ENCODE assay signal across 17 cellular contexts in the genomic region with DNA sequence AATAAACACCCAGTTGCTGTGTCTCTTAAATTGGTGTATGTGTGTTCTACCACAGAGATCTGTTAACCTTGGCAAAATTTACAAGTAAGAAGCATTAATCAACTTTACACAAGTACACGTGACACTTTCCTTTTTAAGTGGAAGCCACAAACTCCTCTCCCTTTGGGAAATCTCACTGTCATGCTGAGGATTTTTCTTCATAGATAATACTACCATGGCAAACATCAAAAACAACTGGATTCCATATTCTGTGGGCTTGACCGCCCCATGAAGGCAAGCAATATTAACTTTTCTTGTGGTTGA.
DNase-seq lines count a peak whose midpoint lies in the region; ATAC-seq and TF ChIP-seq lines count a peak whose summit lies in the region.
"Had no signal": no experiment of that assay in that cellular context is flagged by ENCODE, and none has a peak within 500 bp of the region (broad histone marks: within the 10 kb centered on the region; RNA-seq: fewer than 3 reads in every experiment).

No MANE protein-coding gene starts in this region.

- intact Hi-C loops in ascending aorta (cut with DNase I) (no loop called here), stomach (cut with DNase I; ENCODE audit: low total_unique reads) (no loop called here)

- no peaks in the 10 kb centered on the region for H3K36me3 ChIP-seq in ascending aorta
- H3K36me3 ChIP-seq in mesenchymal stem cell (ENCODE audit: control insufficient read depth in 1 of 2, insufficient read depth in 2 of 2, low read depth in 1 of 2, low read length in 2 of 2) = no peaks in the 10 kb centered on the region
- H3K36me3 ChIP-seq in stomach = no peaks in the 10 kb centered on the region

- no peak overlapping the region for H2BK5ac ChIP-seq in mesenchymal stem cell (ENCODE audit: low read depth, low read length, poor library complexity, severe bottlenecking)

- H3K4me2 ChIP-seq in mesenchymal stem cell (ENCODE audit: low read length, poor library complexity, severe bottlenecking) = no peak overlapping the region
- H3K4me2 ChIP-seq: PC-9 had no signal

- H3K4me1 Mint-ChIP-seq in activated CD8-positive, alpha-beta T cell treated with anti-CD3 and anti-CD28 coated beads, Interleukin-2, amount 10 ng/mL, durations not matched to agents 7 days and 5 days (ENCODE audit: low read depth) = no peaks in the 10 kb centered on the region
- H3K4me1 Mint-ChIP-seq: activated naive CD8-positive, alpha-beta T cell treated with anti-CD3 and anti-CD28 coated beads, Interleukin-2, amount 10 ng/mL, durations not matched to agents 7 days and 5 days; T-cell had no signal

- DNase-seq in HEK293T (ENCODE audit: extremely low spot score) (no peak), ascending aorta (ENCODE audit: low spot score in 2 of 2) (no peak), mesenchymal stem cell (peak; percentile 54), stomach (no peak), SK-N-DZ (ENCODE audit: low spot score) (no peak)
- no peak for DNase-seq in stimulated activated CD4-positive, alpha-beta T cell treated with anti-CD3 and anti-CD28 coated beads, Interleukin-4, amount 100 ng/mL, for 24 hours
- DNase-seq in activated CD8-positive, alpha-beta T cell treated with anti-CD3 and anti-CD28 coated beads, Interleukin-2, amount 10 ng/mL, durations not matched to agents 7 days and 5 days = no peak
- DNase-seq: activated CD4-positive, alpha-beta T cell treated with anti-CD3 and anti-CD28 coated beads for 1 hour; activated naive CD8-positive, alpha-beta T cell treated with anti-CD3 and anti-CD28 coated beads, Interleukin-2, amount 10 ng/mL, durations not matched to agents 7 days and 5 days; mammary epithelial cell; PC-9; T-cell had no signal

- H4K8ac ChIP-seq in mesenchymal stem cell (ENCODE audit: low read length) = no peak overlapping the region

- WGBS in mesenchymal stem cell = 28% methylated on average over 1 of the region's 2 CpGs
- WGBS in stomach, 5 donors = 56 to 65% (median 58%) methylated on average over 2 of the region's 2 CpGs

- no peak for TF ChIP-seq POLR2A in stomach (IDR thresholded peaks at IDR 0.05)

- H2AK5ac ChIP-seq in mesenchymal stem cell (ENCODE audit: low read length, severe bottlenecking) = no peak overlapping the region

- H3K9me3 ChIP-seq in ascending aorta (no peaks in the 10 kb centered on the region), mesenchymal stem cell (ENCODE audit: control insufficient read depth, low read length) (no peaks in the 10 kb centered on the region), stomach (no peaks in the 10 kb centered on the region)

- no peak overlapping the region for H3K27ac Mint-ChIP-seq in activated CD8-positive, alpha-beta T cell treated with anti-CD3 and anti-CD28 coated beads, Interleukin-2, amount 10 ng/mL, durations not matched to agents 7 days and 5 days
- H3K27ac Mint-ChIP-seq: activated naive CD8-positive, alpha-beta T cell treated with anti-CD3 and anti-CD28 coated beads, Interleukin-2, amount 10 ng/mL, durations not matched to agents 7 days and 5 days; dendritic cell treated with granulocyte-macrophage colony-stimulating factor and Interleukin-4, amounts not matched to agents 40 ng/mL and 50 ng/mL, for 4 days; T-cell had no signal

- H3K27me3 ChIP-seq in ascending aorta (no peaks in the 10 kb centered on the region), mesenchymal stem cell (ENCODE audit: control insufficient read depth in 1 of 2, insufficient read depth in 1 of 2, low read length in 2 of 2) (no peaks in the 10 kb centered on the region), stomach (no peaks in the 10 kb centered on the region)

- H3K27ac ChIP-seq in ascending aorta (peak overlapping the region; percentile 37 to 55), mesenchymal stem cell (ENCODE audit: low read length, poor library complexity, severe bottlenecking) (peak overlapping the region; percentile 67), stomach (peak overlapping the region in 4 of 5 donors; percentile 25 to 67 (median 57))
- H3K27ac ChIP-seq: parathyroid adenoma, PC-9 had no signal

- H3K36me3 Mint-ChIP-seq in activated CD8-positive, alpha-beta T cell treated with anti-CD3 and anti-CD28 coated beads, Interleukin-2, amount 10 ng/mL, durations not matched to agents 7 days and 5 days (ENCODE audit: low read depth) = no peaks in the 10 kb centered on the region
- H3K36me3 Mint-ChIP-seq: activated naive CD8-positive, alpha-beta T cell treated with anti-CD3 and anti-CD28 coated beads, Interleukin-2, amount 10 ng/mL, durations not matched to agents 7 days and 5 days; T-cell had no signal

- no peak overlapping the region for H3K14ac ChIP-seq in mesenchymal stem cell (ENCODE audit: low read length in 2 of 2)

- H3K9me3 Mint-ChIP-seq in activated CD8-positive, alpha-beta T cell treated with anti-CD3 and anti-CD28 coated beads, Interleukin-2, amount 10 ng/mL, durations not matched to agents 7 days and 5 days (ENCODE audit: insufficient read depth) = no peaks in the 10 kb centered on the region
- H3K9me3 Mint-ChIP-seq: T-cell had no signal

- no peak overlapping the region for H3K4ac ChIP-seq in mesenchymal stem cell (ENCODE audit: low read depth in 1 of 2, low read length in 2 of 2)

- POLR2A ChIA-PET in HEK293T (lab: Yijun Ruan, JAX) = no interaction called here
- POLR2A ChIA-PET in activated CD8-positive, alpha-beta T cell treated with anti-CD3 and anti-CD28 coated beads, Interleukin-2, amount 10 ng/mL, durations not matched to agents 7 days and 5 days (lab: Charles Lee) = no interaction called here

- no peak overlapping the region for H2BK15ac ChIP-seq in mesenchymal stem cell (ENCODE audit: low read depth, poor library complexity, severe bottlenecking)

- no peak for TF ChIP-seq EP300 in stomach (IDR thresholded peaks at IDR 0.05)

- no peaks in the 10 kb centered on the region for H3K27me3 Mint-ChIP-seq in activated CD8-positive, alpha-beta T cell treated with anti-CD3 and anti-CD28 coated beads, Interleukin-2, amount 10 ng/mL, durations not matched to agents 7 days and 5 days (ENCODE audit: low read depth)
- H3K27me3 Mint-ChIP-seq: activated naive CD8-positive, alpha-beta T cell treated with anti-CD3 and anti-CD28 coated beads, Interleukin-2, amount 10 ng/mL, durations not matched to agents 7 days and 5 days; dendritic cell treated with granulocyte-macrophage colony-stimulating factor and Interleukin-4, amounts not matched to agents 40 ng/mL and 50 ng/mL, for 4 days; T-cell had no signal

- peaks cover 9% of the 10 kb centered on the region for H3K79me1 ChIP-seq in mesenchymal stem cell (replicated peaks; ENCODE audit: low read length, poor library complexity, severe bottlenecking)

- no peak overlapping the region for H2AFZ ChIP-seq in mesenchymal stem cell (ENCODE audit: low read depth, low read length)
- H2AFZ ChIP-seq: parathyroid adenoma, PC-9 had no signal

- H3K9ac ChIP-seq in mesenchymal stem cell (ENCODE audit: low read length) = peak overlapping the region; percentile 68
- H3K9ac ChIP-seq: parathyroid adenoma had no signal

- H2BK120ac ChIP-seq in mesenchymal stem cell (ENCODE audit: low read depth, low read length) = no peak overlapping the region

- H3K4me3 Mint-ChIP-seq in activated CD8-positive, alpha-beta T cell treated with anti-CD3 and anti-CD28 coated beads, Interleukin-2, amount 10 ng/mL, durations not matched to agents 7 days and 5 days = no peak overlapping the region
- H3K4me3 Mint-ChIP-seq: activated naive CD8-positive, alpha-beta T cell treated with anti-CD3 and anti-CD28 coated beads, Interleukin-2, amount 10 ng/mL, durations not matched to agents 7 days and 5 days; CD14-positive monocyte; dendritic cell treated with granulocyte-macrophage colony-stimulating factor and Interleukin-4, amounts not matched to agents 40 ng/mL and 50 ng/mL, for 4 days; T-cell had no signal

- ATAC-seq in activated CD8-positive, alpha-beta T cell treated with anti-CD3 and anti-CD28 coated beads, Interleukin-2, amount 10 ng/mL, durations not matched to agents 7 days and 5 days = no peak
- no peak for ATAC-seq in HG03460 (IDR thresholded peaks at IDR 0.05; ENCODE audit: unreplicated experiment)
- ATAC-seq: esophagus mucosa, T-cell had no signal

- TF ChIP-seq CTCF in ascending aorta (IDR thresholded peaks at IDR 0.05) (no peak), stomach (IDR thresholded peaks at IDR 0.05) (no peak)

- H3K23ac ChIP-seq in mesenchymal stem cell (ENCODE audit: low read length in 2 of 2) = no peak overlapping the region

- H3K18ac ChIP-seq in mesenchymal stem cell (ENCODE audit: low read depth in 1 of 2, low read length in 2 of 2) = no peak overlapping the region

- no peak overlapping the region for H2BK12ac ChIP-seq in mesenchymal stem cell (ENCODE audit: low read length in 2 of 2)

- no peak overlapping the region for H3K4me3 ChIP-seq in ascending aorta
- H3K4me3 ChIP-seq in mesenchymal stem cell (ENCODE audit: insufficient read depth in 1 of 2, low read depth in 1 of 2, low read length in 2 of 2) = no peak overlapping the region
- H3K4me3 ChIP-seq in stomach = no peak overlapping the region
- H3K4me3 ChIP-seq: PC-9 had no signal

- no peak overlapping the region for H4K91ac ChIP-seq in mesenchymal stem cell (ENCODE audit: low read length)

- H3K4me1 ChIP-seq in ascending aorta (peaks cover 3 to 14% of the 10 kb centered on the region in 2 donors), mesenchymal stem cell (ENCODE audit: control insufficient read depth, insufficient read depth, low read depth, low read length) (no peaks in the 10 kb centered on the region), stomach (peaks cover 0 to 15% (median 5%) of the 10 kb centered on the region in 4 donors)
- H3K4me1 ChIP-seq: parathyroid adenoma had no signal

- CTCF ChIA-PET in HEK293T (lab: Yijun Ruan, JAX) = no interaction called here
- CTCF ChIA-PET in activated CD8-positive, alpha-beta T cell treated with anti-CD3 and anti-CD28 coated beads, Interleukin-2, amount 10 ng/mL, durations not matched to agents 7 days and 5 days (lab: Charles Lee) = no interaction called here

TF ChIP-seq in HEK293T, 16 proteins besides CTCF, POLR2A, EP300 and RAD21:
- no peak for TF ChIP-seq NFRKB (IDR thresholded peaks at IDR 0.05)
- TF ChIP-seq, protein P1, sequence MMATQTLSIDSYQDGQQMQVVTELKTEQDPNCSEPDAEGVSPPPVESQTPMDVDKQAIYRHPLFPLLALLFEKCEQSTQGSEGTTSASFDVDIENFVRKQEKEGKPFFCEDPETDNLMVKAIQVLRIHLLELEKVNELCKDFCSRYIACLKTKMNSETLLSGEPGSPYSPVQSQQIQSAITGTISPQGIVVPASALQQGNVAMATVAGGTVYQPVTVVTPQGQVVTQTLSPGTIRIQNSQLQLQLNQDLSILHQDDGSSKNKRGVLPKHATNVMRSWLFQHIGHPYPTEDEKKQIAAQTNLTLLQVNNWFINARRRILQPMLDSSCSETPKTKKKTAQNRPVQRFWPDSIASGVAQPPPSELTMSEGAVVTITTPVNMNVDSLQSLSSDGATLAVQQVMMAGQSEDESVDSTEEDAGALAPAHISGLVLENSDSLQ (IDR thresholded peaks at IDR 0.05) = peak; percentile 72
